20 cellular contexts compared by ENCODE assay signal in genomic region chr1:182942145-182942544, GRCh38. TPM values are rescaled to one million over a fixed set of nuclear protein-coding genes. Genes with fewer than 3 reads are reported as not detected.
DNase-seq lines count a peak whose midpoint lies in the region; FAIRE-seq and TF ChIP-seq lines count a peak whose summit lies in the region.
"Not testable (repeated sequence)": the region's sequence is repeated elsewhere in the genome, so short reads cannot be mapped to it uniquely, and the experiment has no call there.
"Had no signal": no experiment of that assay in that cellular context is flagged by ENCODE, and none has a peak within 500 bp of the region (broad histone marks: within the 10 kb centered on the region; RNA-seq: fewer than 3 reads in every experiment).

No MANE protein-coding gene starts in this region.

- not testable (repeated sequence) for FAIRE-seq in endothelial cell of umbilical vein (lab: Jason Lieb, UNC)

- not testable (repeated sequence) for H3K23me2 ChIP-seq in H9 (ENCODE audit: insufficient read length, low read depth, low read length, poor library complexity, severe bottlenecking)

- not testable (repeated sequence) for H4K8ac ChIP-seq in H9 (replicated peaks; ENCODE audit: insufficient read length, low read depth, low read length)
- peak overlapping the region; percentile 64 for H4K8ac ChIP-seq in mesenchymal stem cell (ENCODE audit: low read length)
- peak overlapping the region; percentile 4 for H4K8ac ChIP-seq in trophoblast cell (ENCODE audit: low read depth, low read length)

- not testable (repeated sequence) for H3T11ph ChIP-seq in H9 (ENCODE audit: low read length)

- dilution Hi-C loops in endothelial cell of umbilical vein (cut with MboI; ENCODE audit: extremely low pct_ligation_motif_present, low sequenced_read_pairs) = not testable (repeated sequence)

- H3K4me3 ChIP-seq in endothelial cell of umbilical vein (replicated peaks in 1 of 3; ENCODE audit: insufficient read depth in 1 of 3, low read depth in 1 of 3, low read length in 3 of 3); iPS DF 6.9 (ENCODE audit: low read length); trophoblast cell (ENCODE audit: low read depth, low read length): not testable (repeated sequence)
- peak overlapping the region in 1 of 2 experiments; percentile 22 for H3K4me3 ChIP-seq in mesenchymal stem cell (ENCODE audit: insufficient read depth in 1 of 2, low read depth in 1 of 2, low read length in 2 of 2)

- not testable (repeated sequence) for H3K9me3 Mint-ChIP-seq in H9

- peak overlapping the region in 2 of 3 experiments; percentile 13 to 85; a peak in 4 of 7 replicates for H3K27ac Mint-ChIP-seq in H9

- not testable (repeated sequence) for H3K14ac ChIP-seq in H9 (ENCODE audit: insufficient read depth, low read length); trophoblast cell (ENCODE audit: low read length)
- H3K14ac ChIP-seq in mesenchymal stem cell (ENCODE audit: low read length in 2 of 2) = peak overlapping the region in 1 of 2 experiments; percentile 74

- not testable (repeated sequence) for H4K91ac ChIP-seq in H9 (ENCODE audit: insufficient read length, low read depth, low read length); mesenchymal stem cell (ENCODE audit: low read length); trophoblast cell (ENCODE audit: low read depth, low read length)

- H3K36me3 Mint-ChIP-seq in H9 (ENCODE audit: insufficient read depth in 1 of 3, low read depth in 3 of 3) = not testable (repeated sequence)

- POLR2A ChIA-PET in endothelial cell of umbilical vein (lab: Charles Lee) = not testable (repeated sequence)

- peak overlapping the region; percentile 68 for H2AFZ ChIP-seq in H9 (ENCODE audit: low read length)
- H2AFZ ChIP-seq in endothelial cell of umbilical vein (ENCODE audit: low read depth, low read length) = peak overlapping the region; percentile 62
- H2AFZ ChIP-seq in mesenchymal stem cell (ENCODE audit: low read depth, low read length) = not testable (repeated sequence)
- peak overlapping the region; percentile 45 for H2AFZ ChIP-seq in trophoblast cell (ENCODE audit: insufficient read depth, low read length, poor library complexity)

- H3K27me3 Mint-ChIP-seq in H9 (ENCODE audit: low read depth) = not testable (repeated sequence)

- H3K4me1 Mint-ChIP-seq in H9 = not testable (repeated sequence)

- H4K20me1 ChIP-seq in H9 (ENCODE audit: control insufficient read depth, insufficient read depth, insufficient read length); endothelial cell of umbilical vein (replicated peaks; ENCODE audit: control insufficient read depth, extremely low read depth, insufficient read depth, low read length): not testable (repeated sequence)

- peak overlapping the region; percentile 30 for H3K4me2 ChIP-seq in H9 (ENCODE audit: insufficient read depth, insufficient read length, low read length)
- peak overlapping the region; percentile 55 for H3K4me2 ChIP-seq in endothelial cell of umbilical vein (ENCODE audit: insufficient read depth, low read length)
- peak overlapping the region; percentile 92 for H3K4me2 ChIP-seq in mesenchymal stem cell (ENCODE audit: low read length, poor library complexity, severe bottlenecking)
- peak overlapping the region; percentile 28 for H3K4me2 ChIP-seq in trophoblast cell (ENCODE audit: low read length)

- no CpG with 5 or more reads among the region's 25 CpGs for WGBS in H9 (ENCODE audit: extremely low coverage, insufficient read length, low lambda C conversion rate)
- no CpG with 5 or more reads among the region's 25 CpGs for WGBS in iPS DF 6.9 (ENCODE audit: insufficient coverage, insufficient read length)
- WGBS in mesenchymal stem cell = 9% methylated on average over 19 of the region's 25 CpGs
- WGBS in trophoblast cell (ENCODE audit: extremely low coverage, insufficient coverage, insufficient read length) = no CpG with 5 or more reads among the region's 25 CpGs

- H3K79me1 ChIP-seq in H9 (ENCODE audit: insufficient read depth, low read depth, low read length, poor library complexity, severe bottlenecking); mesenchymal stem cell (replicated peaks; ENCODE audit: low read length, poor library complexity, severe bottlenecking); trophoblast cell (ENCODE audit: low read length): not testable (repeated sequence)

- H3K4ac ChIP-seq in H9 (ENCODE audit: low read depth, low read length); mesenchymal stem cell (ENCODE audit: low read depth in 1 of 2, low read length in 2 of 2); trophoblast cell (ENCODE audit: low read depth, low read length): not testable (repeated sequence)

- H3K36me3 ChIP-seq in endothelial cell of umbilical vein (ENCODE audit: control insufficient read depth in 2 of 2, extremely low read depth in 1 of 2, insufficient read depth in 2 of 2, low read length in 2 of 2); iPS DF 6.9 (ENCODE audit: control insufficient read depth, insufficient read depth, low read length); mesenchymal stem cell (ENCODE audit: control insufficient read depth in 1 of 2, insufficient read depth in 2 of 2, low read depth in 1 of 2, low read length in 2 of 2); trophoblast cell (ENCODE audit: control insufficient read depth in 1 of 2, insufficient read depth in 2 of 2, low read length in 2 of 2): not testable (repeated sequence)

- not testable (repeated sequence) for H3K79me2 ChIP-seq in H9 (ENCODE audit: insufficient read depth, low read length); endothelial cell of umbilical vein (ENCODE audit: control insufficient read depth, insufficient read depth, low read length); trophoblast cell (ENCODE audit: control insufficient read depth, insufficient read depth, low read length, poor library complexity)

- not testable (repeated sequence) for H2BK12ac ChIP-seq in H9 (ENCODE audit: insufficient read length, low read depth, low read length); mesenchymal stem cell (ENCODE audit: low read length in 2 of 2); trophoblast cell (ENCODE audit: low read length)

- CTCF ChIA-PET in endothelial cell of umbilical vein (lab: Charles Lee) = interaction anchor here (1.1 to 1.7 kb wide), 2 partner anchors 15 to 286 kb away, joined by 3 to 4 read pairs; no protein-coding TSS in a partner anchor

- H2BK5ac ChIP-seq in H9 (ENCODE audit: insufficient read length, low read length); mesenchymal stem cell (ENCODE audit: low read depth, low read length, poor library complexity, severe bottlenecking); trophoblast cell (ENCODE audit: low read depth, low read length, poor library complexity): not testable (repeated sequence)

- peak overlapping the region; percentile 47 to 76 for H3K4me3 Mint-ChIP-seq in H9

- H3K27me3 ChIP-seq in H9 (ENCODE audit: insufficient read depth, low read length); endothelial cell of umbilical vein (ENCODE audit: control insufficient read depth in 2 of 2, insufficient read depth in 2 of 2, low read length in 2 of 2); iPS DF 6.9 (ENCODE audit: control insufficient read depth, insufficient read depth, low read length); mesenchymal stem cell (ENCODE audit: control insufficient read depth in 1 of 2, insufficient read depth in 1 of 2, low read length in 2 of 2); trophoblast cell (ENCODE audit: insufficient read depth, low read length): not testable (repeated sequence)

- H3K18ac ChIP-seq in H9 (ENCODE audit: insufficient read length, low read depth, low read length); mesenchymal stem cell (ENCODE audit: low read depth in 1 of 2, low read length in 2 of 2); trophoblast cell (ENCODE audit: low read length): not testable (repeated sequence)

- not testable (repeated sequence) for H3K9me1 ChIP-seq in endothelial cell of umbilical vein (replicated peaks; ENCODE audit: control insufficient read depth, extremely low read depth, insufficient read depth, low read length)

- peak; percentile 77 for DNase-seq in H9
- peak; percentile 10 for DNase-seq in M059J (ENCODE audit: low read depth)
- peak; percentile 56 for DNase-seq in astrocyte of the hippocampus (ENCODE audit: low read depth, low spot score)
- not testable (repeated sequence) for DNase-seq in endothelial cell of umbilical vein (ENCODE audit: low read depth, low spot score)
- DNase-seq in iPS DF 6.9 (ENCODE audit: low read depth, low spot score) = peak; percentile 35
- DNase-seq in mesenchymal stem cell = peak; percentile 23
- peak in 1 of 2 donors; percentile 8 for DNase-seq in trophoblast cell

- not testable (repeated sequence) for H3K4me1 ChIP-seq in H9 (ENCODE audit: insufficient read depth, low read length); endothelial cell of umbilical vein (ENCODE audit: control insufficient read depth, extremely low read depth, insufficient read depth, low read length); iPS DF 6.9 (ENCODE audit: control insufficient read depth, insufficient read depth, low read length); mesenchymal stem cell (ENCODE audit: control insufficient read depth, insufficient read depth, low read depth, low read length); trophoblast cell (ENCODE audit: control insufficient read depth in 1 of 2, insufficient read depth in 2 of 2, low read length in 2 of 2)

- not testable (repeated sequence) for H4K12ac ChIP-seq in trophoblast cell (ENCODE audit: low read depth, low read length)

- not testable (repeated sequence) for H3K9me3 ChIP-seq in H9 (ENCODE audit: control insufficient read depth, low read depth, low read length); endothelial cell of umbilical vein (replicated peaks; ENCODE audit: control insufficient read depth, insufficient read depth, low read length); iPS DF 6.9 (ENCODE audit: control insufficient read depth, insufficient read depth, low read length); mesenchymal stem cell (ENCODE audit: control insufficient read depth, low read length); trophoblast cell (ENCODE audit: insufficient read depth, low read depth, low read length)

- H4K5ac ChIP-seq in H9 (ENCODE audit: insufficient read length, low read depth, low read length) = not testable (repeated sequence)

- H3K9ac ChIP-seq in H9 (ENCODE audit: extremely low read depth, insufficient read length, low read length); endothelial cell of umbilical vein (replicated peaks; ENCODE audit: extremely low read depth, insufficient read depth, low read length); mesenchymal stem cell (ENCODE audit: low read length); trophoblast cell (ENCODE audit: low read length): not testable (repeated sequence)

- 0 out of 2 replicates have a peak overlapping the region, but pooled peaks have one; percentile 68 for H2BK15ac ChIP-seq in H9 (ENCODE audit: low read depth, low read length)
- not testable (repeated sequence) for H2BK15ac ChIP-seq in mesenchymal stem cell (ENCODE audit: low read depth, poor library complexity, severe bottlenecking)

- H2AK5ac ChIP-seq in H9 (ENCODE audit: insufficient read length, low read length); mesenchymal stem cell (ENCODE audit: low read length, severe bottlenecking); trophoblast cell (ENCODE audit: low read length): not testable (repeated sequence)

- not testable (repeated sequence) for H3K27ac ChIP-seq in H9 (ENCODE audit: insufficient read length, low read depth, low read length); endothelial cell of umbilical vein (ENCODE audit: insufficient read depth, low read depth, low read length); iPS DF 6.9 (ENCODE audit: low read length); mesenchymal stem cell (ENCODE audit: low read length, poor library complexity, severe bottlenecking); trophoblast cell (ENCODE audit: low read depth, low read length)

- TF ChIP-seq POLR2A in endothelial cell of umbilical vein (IDR thresholded peaks at IDR 0.05; ENCODE audit: low read depth, low read length) = not testable (repeated sequence)

- H2BK20ac ChIP-seq in H9 (ENCODE audit: low read depth, low read length, poor library complexity, severe bottlenecking) = not testable (repeated sequence)

- not testable (repeated sequence) for H3K23ac ChIP-seq in H9 (ENCODE audit: insufficient read length, low read depth, low read length); mesenchymal stem cell (ENCODE audit: low read length in 2 of 2); trophoblast cell (ENCODE audit: low read length)

- not testable (repeated sequence) for H2BK120ac ChIP-seq in H9 (ENCODE audit: low read depth, low read length, poor library complexity, severe bottlenecking); mesenchymal stem cell (ENCODE audit: low read depth, low read length); trophoblast cell (ENCODE audit: insufficient read depth, low read length, poor library complexity)

- H3K56ac ChIP-seq in H9 (ENCODE audit: insufficient read length, low read depth, low read length) = not testable (repeated sequence)

- peak; percentile 24; the same call in 1 of the 3 replicates for TF ChIP-seq CTCF in H9 (conservative IDR thresholded peaks at IDR 0.05)
- not testable (repeated sequence) for TF ChIP-seq CTCF in endothelial cell of umbilical vein (IDR thresholded peaks at IDR 0.05; ENCODE audit: extremely low read depth in 1 of 2, insufficient read depth in 1 of 2, low read depth in 1 of 2, low read length in 2 of 2)

- intact Hi-C loops in endothelial cell of umbilical vein (cut with micrococcal nuclease) = not testable (repeated sequence)

- BruUV-seq in endothelial cell of umbilical vein (replicated peaks; lab: Mats Ljungman, UMichigan) = not testable (repeated sequence)

RNA-seq across cellular contexts. Expression of gene SHCBP1L, which starts 10.8 kb away (rescaled TPM):
- total RNA-seq in H9 (2021) (not detected in 2 replicates), endothelial cell of umbilical vein (not detected in 2 replicates)
- not detected in 2 replicates for total RNA-seq in M059J (2014; rRNA removed; shearing (Covaris generic))
- polyA plus RNA-seq in endothelial cell of umbilical vein = 0.11 TPM in 1 of 2 replicates, not detected in the other
- polyA plus RNA-seq in endothelial cell of umbilical vein (2011; cell fraction: cytosol; rRNA removed) = not detected in 2 replicates
- polyA plus RNA-seq in endothelial cell of umbilical vein (2011; cell fraction: nucleus; rRNA removed) = not detected in 2 replicates
- polyA plus RNA-seq in endothelial cell of umbilical vein (2012) = not detected in 2 replicates
- polyA minus RNA-seq in endothelial cell of umbilical vein = not detected in 2 replicates
- polyA minus RNA-seq in endothelial cell of umbilical vein (2011; cell fraction: cytosol; rRNA and poly(A)+ RNA removed) = not detected
- polyA minus RNA-seq in endothelial cell of umbilical vein (2011; cell fraction: nucleus; rRNA and poly(A)+ RNA removed) = not detected in 2 replicates
- not detected for polyA plus RNA-seq in mesenchymal stem cell (2013, experiment 1 of 2)
- not detected for polyA plus RNA-seq in mesenchymal stem cell (2013, experiment 2 of 2)
- polyA plus RNA-seq in trophoblast cell (2013) = not detected in 2 replicates
- total RNA-seq: activated CD8-positive, alpha-beta T cell treated with anti-CD3 and anti-CD28 coated beads, Interleukin-2, amount 10 ng/mL, durations not matched to agents 7 days and 5 days; activated naive CD4-positive, alpha-beta T cell treated with anti-CD3 and anti-CD28 coated beads for 36 hours; CD8-positive, alpha-beta T cell; frontal cortex; HT1080; mononuclear cell; naive thymus-derived CD8-positive, alpha-beta T cell; right cardiac atrium; SJSA1; stomach; vagina had no signal
- polyA plus RNA-seq: keratinocyte; naive thymus-derived CD8-positive, alpha-beta T cell; stomach; thymus had no signal

Comparison
In these comparisons a context has a peak if more than half of its experiments do, and no peak if none do; other contexts are left out.
1. H3K4me2 ChIP-seq: peak in every context shown above with its lines; median percentile 92 in mesenchymal stem cell; 55 in endothelial cell of umbilical vein; 30 in H9; 28 in trophoblast cell.